18 cellular contexts compared by ENCODE assay signal in the genomic region with DNA sequence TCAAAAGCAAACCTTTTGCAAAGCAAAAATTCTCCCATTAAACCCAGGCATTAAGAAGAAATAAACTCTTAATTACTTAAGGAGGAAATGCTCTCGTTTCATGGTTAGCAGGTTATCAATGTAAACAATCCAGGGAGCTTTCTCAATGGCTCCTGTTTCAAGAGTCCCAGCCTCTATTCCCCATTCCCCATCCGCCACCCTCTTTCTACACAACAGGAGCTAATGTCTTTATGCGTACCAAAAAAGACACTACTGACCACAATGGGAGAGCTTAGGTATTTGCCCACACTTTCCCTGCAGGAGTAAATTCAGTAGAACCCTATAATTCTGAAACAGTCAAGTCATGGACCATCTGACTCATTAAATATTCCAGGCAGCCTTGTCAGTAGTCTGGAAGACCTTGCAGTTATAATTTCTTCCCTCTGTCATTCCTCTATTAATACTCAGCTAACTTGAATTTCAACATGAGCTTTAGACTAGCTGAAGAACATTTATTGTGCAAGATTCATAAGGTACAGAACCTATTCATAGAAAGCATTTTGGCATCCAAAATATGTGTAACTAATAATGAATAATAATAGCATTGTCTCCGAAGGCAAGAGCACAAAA. TPM values are rescaled to one million over a fixed set of nuclear protein-coding genes. Genes with fewer than 3 reads are reported as not detected.
DNase-seq lines count a peak whose midpoint lies in the region; ATAC-seq, FAIRE-seq and TF ChIP-seq lines count a peak whose summit lies in the region.
"Had no signal": no experiment of that assay in that cellular context is flagged by ENCODE, and none has a peak within 500 bp of the region (broad histone marks: within the 10 kb centered on the region; RNA-seq: fewer than 3 reads in every experiment).

No MANE protein-coding gene starts in this region.

- H3K27ac ChIP-seq in RWPE1, result no peak overlapping the region
- peak overlapping the region in 3 of 4 donors; percentile 19 to 51 (median 49) for H3K27ac ChIP-seq in sigmoid colon
- no peak overlapping the region for H3K27ac ChIP-seq in coronary artery
- H3K27ac ChIP-seq: SJSA1, VCaP had no signal

- no peak for TF ChIP-seq POLR2A in sigmoid colon (IDR thresholded peaks at IDR 0.05)

- H3K4me3 ChIP-seq in fibroblast of pulmonary artery (replicated peaks; ENCODE audit: low read depth, low read length), result no peak overlapping the region
- H3K4me3 ChIP-seq in sigmoid colon, result no peak overlapping the region
- H3K4me3 ChIP-seq in coronary artery, result no peak overlapping the region
- H3K4me3 ChIP-seq: SJSA1 had no signal

- H3K36me3 ChIP-seq in sigmoid colon, result no peaks in the 10 kb centered on the region
- H3K36me3 ChIP-seq: SJSA1 had no signal

- no peak for TF ChIP-seq CTCF in D721Med (IDR thresholded peaks at IDR 0.05; ENCODE audit: insufficient read depth, missing control alignments)
- no peak for TF ChIP-seq CTCF in RWPE1 (conservative IDR thresholded peaks at IDR 0.05; ENCODE audit: low read depth)
- no peak for TF ChIP-seq CTCF in fibroblast of pulmonary artery (IDR thresholded peaks at IDR 0.05; ENCODE audit: low read length, missing control alignments)
- no peak for TF ChIP-seq CTCF in sigmoid colon (IDR thresholded peaks at IDR 0.05)
- TF ChIP-seq CTCF in coronary artery (IDR thresholded peaks at IDR 0.05), result no peak
- no peak for TF ChIP-seq CTCF in GM10266 (IDR thresholded peaks at IDR 0.05; ENCODE audit: control insufficient read depth, insufficient read depth, low read depth, missing control alignments)

- intact Hi-C loops in sigmoid colon (cut with DNase I), result no loop called here

- TF ChIP-seq EP300 in sigmoid colon (IDR thresholded peaks at IDR 0.05), result no peak

- no peaks in the 10 kb centered on the region for H3K27me3 ChIP-seq in sigmoid colon
- H3K27me3 ChIP-seq: SJSA1 had no signal

- H3K9me3 ChIP-seq in sigmoid colon, result no peaks in the 10 kb centered on the region
- H3K9me3 ChIP-seq: SJSA1 had no signal

- ATAC-seq in GM19467 (IDR thresholded peaks at IDR 0.05; ENCODE audit: unreplicated experiment), result no peak
- ATAC-seq: CD8-positive, alpha-beta T cell; natural killer cell had no signal

- POLR2A ChIA-PET in RWPE1 (lab: Yijun Ruan, JAX; ENCODE audit: low non-redundant PET), result no interaction called here

- FAIRE-seq in D721Med (lab: Jason Lieb, UNC), result peak; percentile 72
- FAIRE-seq: endometrium had no signal

- 73 to 82% methylated on average over 4 of the region's 4 CpGs for WGBS in sigmoid colon, 2 donors

- CTCF ChIA-PET in RWPE1 (lab: Yijun Ruan, JAX), result no interaction called here

- H3K4me1 ChIP-seq in sigmoid colon, result peaks cover 0 to 81% (median 52%) of the 10 kb centered on the region in 4 donors

- no peak for DNase-seq in D721Med (ENCODE audit: insufficient read length, low spot score)
- peak; percentile 62 for DNase-seq in RWPE1 (ENCODE audit: low spot score)
- peak; percentile 90 for DNase-seq in fibroblast of pulmonary artery (ENCODE audit: low read depth)
- DNase-seq in sigmoid colon, result no peak
- no peak for DNase-seq in coronary artery (ENCODE audit: low spot score)
- DNase-seq in NCI-H2107 treated with DMSO at 0.1 percent for 48 hours (lab: John Stamatoyannopoulos, UW; ENCODE audit: unreplicated experiment), result no peak
- no peak for DNase-seq in GM10266 (ENCODE audit: extremely low spot score)
- DNase-seq: activated CD8-positive, alpha-beta memory T cell treated with anti-CD3 and anti-CD28 coated beads, Interleukin-2, amount 50 U/mL, for 48 hours; amniotic stem cell; CD8-positive, alpha-beta T cell; islet precursor cell; natural killer cell; NCI-H1092; NCI-H524 treated with DMSO at 0.1 percent for 48 hours had no signal

RNA-seq across cellular contexts. Expression of gene SLC8A1, which starts 48.6 kb away (rescaled TPM):
- 100 to 1,000 TPM; 229 to 337 (median 302) TPM for total RNA-seq in sigmoid colon
- polyA plus RNA-seq in sigmoid colon, result 1 to 10 TPM in 1 of 3 donors, under 1 TPM in 2; 0.60 to 3.7 (median 0.69) TPM
- total RNA-seq: CD8-positive, alpha-beta T cell had no signal

Comparison
In these comparisons a context has a peak if more than half of its experiments do, and no peak if none do; other contexts are left out.
1. DNase-seq: peak in RWPE1 (single experiment) and fibroblast of pulmonary artery (single experiment); none in D721Med (single experiment), sigmoid colon (single experiment), coronary artery (single experiment), NCI-H2107 treated with DMSO at 0.1 percent for 48 hours (single experiment) and GM10266 (single experiment).
2. H3K27ac ChIP-seq: peak in sigmoid colon (3 of 4); none in RWPE1 (single experiment) and coronary artery (0 of 2).